ENCODE assay signal across 14 cellular contexts in the genomic region with DNA sequence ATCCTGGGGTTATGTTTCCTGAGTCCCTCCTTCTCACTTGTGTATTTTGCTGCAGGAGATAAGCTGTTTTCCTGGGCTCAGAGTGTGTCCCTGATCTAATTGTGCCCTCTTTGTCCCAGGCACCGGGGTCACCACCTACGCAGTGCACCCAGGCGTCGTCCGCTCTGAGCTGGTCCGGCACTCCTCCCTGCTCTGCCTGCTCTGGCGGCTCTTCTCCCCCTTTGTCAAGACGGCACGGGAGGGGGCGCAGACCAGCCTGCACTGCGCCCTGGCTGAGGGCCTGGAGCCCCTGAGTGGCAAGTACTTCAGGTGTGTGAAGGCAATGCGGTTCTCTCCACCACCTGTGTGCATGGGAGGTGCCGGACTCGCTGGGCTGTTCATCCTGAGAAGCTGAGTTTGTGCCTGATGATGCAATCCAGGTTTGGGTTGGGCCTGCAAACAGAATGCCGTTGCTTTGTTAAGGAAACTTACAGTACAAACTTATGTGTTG. TPM values are rescaled to one million over a fixed set of nuclear protein-coding genes. Genes with fewer than 3 reads are reported as not detected.
DNase-seq lines count a peak whose midpoint lies in the region; ATAC-seq, FAIRE-seq and TF ChIP-seq lines count a peak whose summit lies in the region.
"Had no signal": no experiment of that assay in that cellular context is flagged by ENCODE, and none has a peak within 500 bp of the region (broad histone marks: within the 10 kb centered on the region; RNA-seq: fewer than 3 reads in every experiment).

No MANE protein-coding gene starts in this region.

- H3K56ac ChIP-seq in H9 (ENCODE audit: insufficient read length, low read depth, low read length): no peak overlapping the region

- no peaks in the 10 kb centered on the region for H3K9me3 Mint-ChIP-seq in H9
- no peaks in the 10 kb centered on the region for H3K9me3 Mint-ChIP-seq in CD8-positive, alpha-beta T cell
- H3K9me3 Mint-ChIP-seq: activated naive CD4-positive, alpha-beta T cell treated with anti-CD3 and anti-CD28 coated beads, Interleukin-2, amount 50 U/mL, for 24 hours had no signal

- no peaks in the 10 kb centered on the region for H3K79me1 ChIP-seq in H9 (ENCODE audit: insufficient read depth, low read depth, low read length, poor library complexity, severe bottlenecking)

- CTCF ChIA-PET in CD8-positive, alpha-beta T cell (lab: Charles Lee): no interaction called here
- CTCF ChIA-PET in GM10248 (lab: Yijun Ruan, JAX): interaction anchor here (0.8 to 2.2 kb wide), 4 partner anchors 8 to 63 kb away, joined by 3 to 5 read pairs (median 4); no protein-coding TSS in a partner anchor

- H2AFZ ChIP-seq in H9 (ENCODE audit: low read length): peak overlapping the region; percentile 5

- H3K23me2 ChIP-seq in H9 (ENCODE audit: insufficient read length, low read depth, low read length, poor library complexity, severe bottlenecking): no peaks in the 10 kb centered on the region

- H3K4me1 ChIP-seq in H9 (ENCODE audit: insufficient read depth, low read length): no peaks in the 10 kb centered on the region
- no peaks in the 10 kb centered on the region for H3K4me1 ChIP-seq in prostate gland (replicated peaks)
- no peaks in the 10 kb centered on the region for H3K4me1 ChIP-seq in CD8-positive, alpha-beta T cell (ENCODE audit: insufficient read depth, low read length)
- H3K4me1 ChIP-seq: vagina had no signal

- peaks cover 4% of the 10 kb centered on the region; the same call in 1 of the 2 replicates for H3K27me3 Mint-ChIP-seq in H9 (ENCODE audit: low read depth)
- peaks cover 18% of the 10 kb centered on the region for H3K27me3 Mint-ChIP-seq in CD8-positive, alpha-beta T cell (ENCODE audit: low read depth)

- H3K4me3 ChIP-seq in bronchial epithelial cell (ENCODE audit: low read depth, low read length) (peak overlapping the region; percentile 5), prostate gland (no peak overlapping the region)
- no peak overlapping the region for H3K4me3 ChIP-seq in CD8-positive, alpha-beta T cell (ENCODE audit: low read depth, low read length)
- H3K4me3 ChIP-seq: left ventricle myocardium inferior, vagina had no signal

- TF ChIP-seq CTCF in H9 (conservative IDR thresholded peaks at IDR 0.05) (no peak), bronchial epithelial cell (IDR thresholded peaks at IDR 0.05; ENCODE audit: insufficient read depth, low read length, severe bottlenecking) (no peak), prostate gland (IDR thresholded peaks at IDR 0.05) (no peak), GM10248 (IDR thresholded peaks at IDR 0.05; ENCODE audit: control extremely low read depth, extremely low read depth, low read depth, missing control alignments) (no peak)
- TF ChIP-seq CTCF in CD8-positive, alpha-beta T cell (IDR thresholded peaks at IDR 0.05): no peak

- no peak overlapping the region for H2BK5ac ChIP-seq in H9 (ENCODE audit: insufficient read length, low read length)

- no peak overlapping the region for H2AK5ac ChIP-seq in H9 (ENCODE audit: insufficient read length, low read length)

- peak; percentile 88 for DNase-seq in H9
- peak; percentile 65 for DNase-seq in bronchial epithelial cell (ENCODE audit: low read depth)
- DNase-seq in islet precursor cell: peak; percentile 73
- DNase-seq in prostate gland (ENCODE audit: low spot score): peak; percentile 23
- DNase-seq in CD8-positive, alpha-beta T cell: no peak
- no peak for DNase-seq in GM10248 (ENCODE audit: extremely low spot score)
- no peak for DNase-seq in NCI-H2107 (lab: John Stamatoyannopoulos, UW)
- DNase-seq: cerebellar nuclear complex, DMS 273 treated with DMSO at 0.1 percent for 48 hours, left ventricle myocardium inferior, NCI-H526 treated with DMSO at 0.1 percent for 48 hours had no signal

- peak overlapping the region; percentile 5 for H3K18ac ChIP-seq in H9 (ENCODE audit: insufficient read length, low read depth, low read length)

- no peaks in the 10 kb centered on the region for H3K9me3 ChIP-seq in H9 (ENCODE audit: control insufficient read depth, low read depth, low read length)
- no peaks in the 10 kb centered on the region for H3K9me3 ChIP-seq in prostate gland
- no peaks in the 10 kb centered on the region for H3K9me3 ChIP-seq in CD8-positive, alpha-beta T cell (ENCODE audit: low read length)
- H3K9me3 ChIP-seq: left ventricle myocardium inferior, vagina had no signal

- peak overlapping the region; percentile 5 for H3K4me2 ChIP-seq in H9 (ENCODE audit: insufficient read depth, insufficient read length, low read length)

- H4K20me1 ChIP-seq in H9 (ENCODE audit: control insufficient read depth, insufficient read depth, insufficient read length): no peaks in the 10 kb centered on the region

- H3K27ac Mint-ChIP-seq in H9: peak overlapping the region in 2 of 3 experiments; percentile 50 to 83; a peak in 3 of 7 replicates
- no peak overlapping the region for H3K27ac Mint-ChIP-seq in CD8-positive, alpha-beta T cell
- H3K27ac Mint-ChIP-seq: activated naive CD4-positive, alpha-beta T cell treated with anti-CD3 and anti-CD28 coated beads, Interleukin-2, amount 50 U/mL, for 24 hours had no signal

- no peak overlapping the region for H2BK120ac ChIP-seq in H9 (ENCODE audit: low read depth, low read length, poor library complexity, severe bottlenecking)

- no peak for ATAC-seq in HG02852 (IDR thresholded peaks at IDR 0.05; ENCODE audit: unreplicated experiment)
- ATAC-seq in CD8-positive, alpha-beta T cell: no peak

- no peak overlapping the region for H3K4ac ChIP-seq in H9 (ENCODE audit: low read depth, low read length)

- intact Hi-C loops in prostate gland (cut with DNase I): no loop called here
- intact Hi-C loops in CD8-positive, alpha-beta T cell (cut with DNase I, micrococcal nuclease): no loop called here

- H3K4me1 Mint-ChIP-seq in H9: peaks cover 17 to 19% of the 10 kb centered on the region in 2 experiments
- H3K4me1 Mint-ChIP-seq in CD8-positive, alpha-beta T cell (ENCODE audit: low read depth): no peaks in the 10 kb centered on the region
- H3K4me1 Mint-ChIP-seq: activated naive CD4-positive, alpha-beta T cell treated with anti-CD3 and anti-CD28 coated beads, Interleukin-2, amount 50 U/mL, for 24 hours had no signal

- no peak overlapping the region for H4K5ac ChIP-seq in H9 (ENCODE audit: insufficient read length, low read depth, low read length)

- TF ChIP-seq POLR2A in prostate gland (IDR thresholded peaks at IDR 0.05): no peak

- H3K36me3 ChIP-seq in bronchial epithelial cell (ENCODE audit: control insufficient read depth, insufficient read depth, low read length) (no peaks in the 10 kb centered on the region), prostate gland (no peaks in the 10 kb centered on the region)
- H3K36me3 ChIP-seq in CD8-positive, alpha-beta T cell (ENCODE audit: insufficient read depth, low read length): no peaks in the 10 kb centered on the region
- H3K36me3 ChIP-seq: left ventricle myocardium inferior, vagina had no signal

- WGBS in H9 (ENCODE audit: extremely low coverage, insufficient read length, low lambda C conversion rate): no CpG with 5 or more reads among the region's 15 CpGs
- 22% methylated on average over 11 of the region's 15 CpGs for WGBS in prostate gland

- H4K91ac ChIP-seq in H9 (ENCODE audit: insufficient read length, low read depth, low read length): no peak overlapping the region

- H3K36me3 Mint-ChIP-seq in H9 (ENCODE audit: insufficient read depth in 1 of 3, low read depth in 3 of 3): no peaks in the 10 kb centered on the region
- H3K36me3 Mint-ChIP-seq in CD8-positive, alpha-beta T cell: no peaks in the 10 kb centered on the region
- H3K36me3 Mint-ChIP-seq: activated naive CD4-positive, alpha-beta T cell treated with anti-CD3 and anti-CD28 coated beads, Interleukin-2, amount 50 U/mL, for 24 hours had no signal

- H2BK12ac ChIP-seq in H9 (ENCODE audit: insufficient read length, low read depth, low read length): no peak overlapping the region

- peak; percentile 23 for FAIRE-seq in bronchial epithelial cell (lab: Jason Lieb, UNC)

- peak overlapping the region; percentile 18 to 51; a peak in 4 of 5 replicates for H3K4me3 Mint-ChIP-seq in H9
- H3K4me3 Mint-ChIP-seq in CD8-positive, alpha-beta T cell: no peak overlapping the region
- H3K4me3 Mint-ChIP-seq: activated naive CD4-positive, alpha-beta T cell treated with anti-CD3 and anti-CD28 coated beads, Interleukin-2, amount 50 U/mL, for 24 hours had no signal

- no peak overlapping the region for H3T11ph ChIP-seq in H9 (ENCODE audit: low read length)

- POLR2A ChIA-PET in CD8-positive, alpha-beta T cell (lab: Charles Lee): no interaction called here
- POLR2A ChIA-PET in GM10248 (lab: Yijun Ruan, JAX): interaction anchor here (0.6 kb wide), 1 partner anchor 495 kb away, joined by 4 read pairs; no protein-coding TSS in a partner anchor

- no peak overlapping the region for H3K27ac ChIP-seq in H9 (ENCODE audit: insufficient read length, low read depth, low read length)
- no peak overlapping the region for H3K27ac ChIP-seq in prostate gland
- no peak overlapping the region for H3K27ac ChIP-seq in CD8-positive, alpha-beta T cell (ENCODE audit: low read depth, low read length)
- H3K27ac ChIP-seq: left ventricle myocardium inferior, vagina had no signal

- H2BK15ac ChIP-seq in H9 (ENCODE audit: low read depth, low read length): no peak overlapping the region

- H3K23ac ChIP-seq in H9 (ENCODE audit: insufficient read length, low read depth, low read length): no peak overlapping the region

- 0 out of 2 replicates have a peak overlapping the region, but pooled peaks have one; percentile 14 for H3K14ac ChIP-seq in H9 (ENCODE audit: insufficient read depth, low read length)

- H4K8ac ChIP-seq in H9 (replicated peaks; ENCODE audit: insufficient read length, low read depth, low read length): no peak overlapping the region

- H3K79me2 ChIP-seq in H9 (ENCODE audit: insufficient read depth, low read length): no peaks in the 10 kb centered on the region

- H3K27me3 ChIP-seq in H9 (ENCODE audit: insufficient read depth, low read length) (no peaks in the 10 kb centered on the region), bronchial epithelial cell (ENCODE audit: control insufficient read depth, insufficient read depth, low read length) (no peaks in the 10 kb centered on the region), prostate gland (replicated peaks; ENCODE audit: insufficient read depth) (no peaks in the 10 kb centered on the region)
- H3K27me3 ChIP-seq in CD8-positive, alpha-beta T cell (ENCODE audit: insufficient read depth, low read length): no peaks in the 10 kb centered on the region
- H3K27me3 ChIP-seq: vagina had no signal

- no peak overlapping the region for H2BK20ac ChIP-seq in H9 (ENCODE audit: low read depth, low read length, poor library complexity, severe bottlenecking)

- H3K9ac ChIP-seq in H9 (ENCODE audit: extremely low read depth, insufficient read length, low read length): no peak overlapping the region

RNA-seq across cellular contexts. Expression of a gene that starts 27.4 kb away (rescaled TPM):
- total RNA-seq in H9 (2021) (0.70 and 0.74 TPM in 2 replicates), bronchial epithelial cell (1.3 and 49.8 TPM in 2 replicates), prostate gland (1 to 10 TPM in 1 of 2 donors, under 1 TPM in 1; 0.28 to 1.0 TPM)
- total RNA-seq in CD8-positive, alpha-beta T cell: not detected
- total RNA-seq: left ventricle myocardium inferior had no signal

RNA-seq across cellular contexts. Expression of a gene that starts 33.6 kb away (rescaled TPM):
- total RNA-seq in H9 (2021) (83.2 and 83.4 TPM in 2 replicates), bronchial epithelial cell (101 and 135 TPM in 2 replicates), prostate gland (1,000 to 10,000 TPM in 1 of 2 donors, 100 to 1,000 TPM in 1; 134 to 2,107 TPM)
- 10 to 100 TPM; 13.9 to 14.5 TPM for total RNA-seq in CD8-positive, alpha-beta T cell

RNA-seq across cellular contexts. Expression of a gene that starts 54.7 kb away (rescaled TPM):
- total RNA-seq in H9 (2021): 118 and 121 TPM in 2 replicates
- total RNA-seq in bronchial epithelial cell: 72.1 and 80.6 TPM in 2 replicates
- total RNA-seq in prostate gland: 10 to 100 TPM; 52.0 to 52.6 TPM
- 10 to 100 TPM; 27.6 to 31.1 TPM for total RNA-seq in CD8-positive, alpha-beta T cell

Comparison
In these comparisons a context has a peak if more than half of its experiments do, and no peak if none do; other contexts are left out.
1. DNase-seq: peak in H9 (single experiment), bronchial epithelial cell (single experiment), islet precursor cell (single experiment) and prostate gland (single experiment); none in CD8-positive, alpha-beta T cell (0 of 7), GM10248 (single experiment) and NCI-H2107 (single experiment).